In genomic region chr20:36084897-36085617, GRCh38 we compare ENCODE assay signal across 14 cellular contexts.
DNase-seq lines count a peak whose midpoint lies in the region; ATAC-seq and TF ChIP-seq lines count a peak whose summit lies in the region.
"Had no signal": no experiment of that assay in that cellular context is flagged by ENCODE, and none has a peak within 500 bp of the region (broad histone marks: within the 10 kb centered on the region; RNA-seq: fewer than 3 reads in every experiment).

No MANE protein-coding gene starts in this region.

- WGBS in SK-N-SH (ENCODE audit: low lambda C conversion rate): 65% methylated on average over 4 of the region's 4 CpGs
- WGBS in urinary bladder: 71% methylated on average over 4 of the region's 4 CpGs

- no peaks in the 10 kb centered on the region for H3K9me2 ChIP-seq in SK-N-SH

- in situ Hi-C loops in astrocyte of the spinal cord (cut with HindIII; ENCODE audit: low sequenced_read_pairs): no loop called here

- H3K79me2 ChIP-seq in SK-N-SH (ENCODE audit: insufficient read depth): no peaks in the 10 kb centered on the region

- no peaks in the 10 kb centered on the region for H3F3A ChIP-seq in SK-N-SH (replicated peaks; ENCODE audit: insufficient read depth)

- H3K9ac ChIP-seq in SK-N-SH: no peak overlapping the region

- H3K4me1 ChIP-seq in SK-N-SH (ENCODE audit: control insufficient read depth in 1 of 2, insufficient read depth in 2 of 2, low read depth in 1 of 2, low read length in 1 of 2): no peaks in the 10 kb centered on the region
- no peaks in the 10 kb centered on the region for H3K4me1 ChIP-seq in urinary bladder (ENCODE audit: insufficient read depth)

- POLR2A ChIA-PET in SK-N-SH (lab: Yijun Ruan, JAX): no interaction called here
- POLR2A ChIA-PET in activated CD4-positive, alpha-beta memory T cell treated with anti-CD3 and anti-CD28 coated beads, Interleukin-2, amount 10 ng/mL, durations not matched to agents 7 days and 5 days (lab: Charles Lee): interaction anchor here (1.4 kb wide), 1 partner anchor 33 kb away, joined by 3 read pairs; no protein-coding TSS in a partner anchor

- peaks cover 5% of the 10 kb centered on the region; the same call in 1 of the 2 replicates for H3K27me3 ChIP-seq in SK-N-SH (ENCODE audit: insufficient read depth)

- TF ChIP-seq EP300 in SK-N-SH (IDR thresholded peaks at IDR 0.05; ENCODE audit: borderline replicate concordance in 1 of 2, low read depth in 1 of 2, low read length in 1 of 2): no peak

- TF ChIP-seq RAD21 in SK-N-SH (IDR thresholded peaks at IDR 0.05; ENCODE audit: low read length): no peak

- no peak overlapping the region for H2AFZ ChIP-seq in SK-N-SH (ENCODE audit: low read depth)

- peaks cover 19% of the 10 kb centered on the region for H3K27me3 Mint-ChIP-seq in activated CD4-positive, alpha-beta memory T cell treated with anti-CD3 and anti-CD28 coated beads, Interleukin-2, amount 10 ng/mL, durations not matched to agents 7 days and 5 days

- no peaks in the 10 kb centered on the region for H3K9me3 Mint-ChIP-seq in activated CD4-positive, alpha-beta memory T cell treated with anti-CD3 and anti-CD28 coated beads, Interleukin-2, amount 10 ng/mL, durations not matched to agents 7 days and 5 days
- H3K9me3 Mint-ChIP-seq: activated CD4-positive, alpha-beta T cell treated with anti-CD3 and anti-CD28 coated beads, Interleukin-2, amount 10 ng/mL, durations not matched to agents 24 days and 14 days had no signal

- no peak for DNase-seq in SK-N-SH
- DNase-seq in astrocyte of the spinal cord (ENCODE audit: low read depth, low spot score): peak; percentile 47
- DNase-seq in kidney tubule cell (ENCODE audit: low spot score): peak; percentile 78
- DNase-seq in NCI-H146 treated with DMSO at 0.1 percent for 48 hours (lab: John Stamatoyannopoulos, UW; ENCODE audit: unreplicated experiment): no peak
- DNase-seq in activated CD4-positive, alpha-beta memory T cell treated with anti-CD3 and anti-CD28 coated beads, Interleukin-2, amount 10 ng/mL, durations not matched to agents 7 days and 5 days: no peak
- DNase-seq in NCI-H526 (lab: John Stamatoyannopoulos, UW): no peak
- DNase-seq: activated CD4-positive, alpha-beta T cell treated with anti-CD3 and anti-CD28 coated beads, Interleukin-2, amount 10 ng/mL, durations not matched to agents 24 days and 14 days; left cardiac atrium; NCI-H1436; retina had no signal

- no peak overlapping the region for H3K27ac ChIP-seq in SK-N-SH (ENCODE audit: low read depth in 2 of 2, low read length in 1 of 2)
- H3K27ac ChIP-seq in urinary bladder (ENCODE audit: low read depth): peak overlapping the region; percentile 52

- ATAC-seq in SK-N-SH treated with all-trans-retinoic acid at 6 μM for 48 hours: peak; percentile 16; the same call in 2 of the 3 replicates

- H3K4me3 Mint-ChIP-seq in activated CD4-positive, alpha-beta memory T cell treated with anti-CD3 and anti-CD28 coated beads, Interleukin-2, amount 10 ng/mL, durations not matched to agents 7 days and 5 days: no peak overlapping the region
- H3K4me3 Mint-ChIP-seq: activated CD4-positive, alpha-beta T cell treated with anti-CD3 and anti-CD28 coated beads, Interleukin-2, amount 10 ng/mL, durations not matched to agents 24 days and 14 days; activated naive CD8-positive, alpha-beta T cell; endodermal cell had no signal

- peaks cover 13% of the 10 kb centered on the region for H3K4me1 Mint-ChIP-seq in activated CD4-positive, alpha-beta memory T cell treated with anti-CD3 and anti-CD28 coated beads, Interleukin-2, amount 10 ng/mL, durations not matched to agents 7 days and 5 days
- H3K4me1 Mint-ChIP-seq: activated CD4-positive, alpha-beta T cell treated with anti-CD3 and anti-CD28 coated beads, Interleukin-2, amount 10 ng/mL, durations not matched to agents 24 days and 14 days had no signal

- no peaks in the 10 kb centered on the region for H3K36me3 ChIP-seq in SK-N-SH (replicated peaks in 1 of 2; ENCODE audit: control insufficient read depth in 1 of 2, insufficient read depth in 2 of 2, low read length in 1 of 2)
- no peaks in the 10 kb centered on the region for H3K36me3 ChIP-seq in urinary bladder (ENCODE audit: insufficient read depth)

- no peak overlapping the region for H3K4me3 ChIP-seq in SK-N-SH (ENCODE audit: low read depth in 2 of 2, low read length in 1 of 2)
- no peak overlapping the region for H3K4me3 ChIP-seq in astrocyte of the spinal cord (ENCODE audit: low read depth, low read length)
- H3K4me3 ChIP-seq in urinary bladder (ENCODE audit: low read depth, low read length): no peak overlapping the region

- no peak overlapping the region for H3K27ac Mint-ChIP-seq in activated CD4-positive, alpha-beta memory T cell treated with anti-CD3 and anti-CD28 coated beads, Interleukin-2, amount 10 ng/mL, durations not matched to agents 7 days and 5 days
- H3K27ac Mint-ChIP-seq: activated CD4-positive, alpha-beta T cell treated with anti-CD3 and anti-CD28 coated beads, Interleukin-2, amount 10 ng/mL, durations not matched to agents 24 days and 14 days; activated naive CD8-positive, alpha-beta T cell; endodermal cell had no signal

- CTCF ChIA-PET in SK-N-SH (lab: Yijun Ruan, JAX): no interaction called here
- CTCF ChIA-PET in activated CD4-positive, alpha-beta memory T cell treated with anti-CD3 and anti-CD28 coated beads, Interleukin-2, amount 10 ng/mL, durations not matched to agents 7 days and 5 days (lab: Charles Lee): no interaction called here

- H3K36me3 Mint-ChIP-seq in activated CD4-positive, alpha-beta memory T cell treated with anti-CD3 and anti-CD28 coated beads, Interleukin-2, amount 10 ng/mL, durations not matched to agents 7 days and 5 days (ENCODE audit: low read depth): no peaks in the 10 kb centered on the region
- H3K36me3 Mint-ChIP-seq: activated naive CD8-positive, alpha-beta T cell had no signal

- no peak for TF ChIP-seq CTCF in SK-N-SH (IDR thresholded peaks at IDR 0.05)
- no peak for TF ChIP-seq CTCF in astrocyte of the spinal cord (IDR thresholded peaks at IDR 0.05; ENCODE audit: low read depth, low read length)

- no peaks in the 10 kb centered on the region for H4K20me1 ChIP-seq in SK-N-SH (ENCODE audit: insufficient read depth)

- no peak overlapping the region for H3K4me2 ChIP-seq in SK-N-SH

- H3K9me3 ChIP-seq in SK-N-SH: no peaks in the 10 kb centered on the region

TF ChIP-seq in SK-N-SH treated with all-trans-retinoic acid at 6 μM for 48 hours, 23 proteins besides CTCF, POLR2A, EP300 and RAD21 (continues in another document):
- no peak for TF ChIP-seq ZFP30 (CRISPR knock-in tag; IDR thresholded peaks at IDR 0.05)
- TF ChIP-seq RARB (CRISPR knock-in tag; IDR thresholded peaks at IDR 0.05): no peak
- TF ChIP-seq TOX (CRISPR knock-in tag; IDR thresholded peaks at IDR 0.05; ENCODE audit: borderline replicate concordance): no peak
- TF ChIP-seq GLIS3 (CRISPR knock-in tag; IDR thresholded peaks at IDR 0.05): no peak
- TF ChIP-seq BACH2 (CRISPR knock-in tag; IDR thresholded peaks at IDR 0.05; ENCODE audit: borderline replicate concordance): no peak
- no peak for TF ChIP-seq SNAI2 (CRISPR knock-in tag; IDR thresholded peaks at IDR 0.05)
- TF ChIP-seq ZNF565 (CRISPR knock-in tag; conservative IDR thresholded peaks at IDR 0.05; ENCODE audit: low read depth): no peak
- TF ChIP-seq ZFP3 (CRISPR knock-in tag; IDR thresholded peaks at IDR 0.05): no peak
- no peak for TF ChIP-seq CSRNP3 (CRISPR knock-in tag; IDR thresholded peaks at IDR 0.05)
- no peak for TF ChIP-seq ZNF70 (CRISPR knock-in tag; IDR thresholded peaks at IDR 0.05)

TF ChIP-seq in SK-N-SH, 30 proteins besides CTCF, POLR2A, EP300 and RAD21 (continues in another document):
- no peak for TF ChIP-seq CHD2 (IDR thresholded peaks at IDR 0.05; ENCODE audit: low read length, partially characterized antibody)
- no peak for TF ChIP-seq FOXJ3 (CRISPR knock-in tag; IDR thresholded peaks at IDR 0.05)
- no peak for TF ChIP-seq JUND (IDR thresholded peaks at IDR 0.05)
- TF ChIP-seq RXRA (IDR thresholded peaks at IDR 0.05; ENCODE audit: borderline replicate concordance, low read depth): no peak
- TF ChIP-seq RCOR1 (IDR thresholded peaks at IDR 0.05; ENCODE audit: low read length): no peak
- TF ChIP-seq TAF1 (IDR thresholded peaks at IDR 0.05; ENCODE audit: borderline replicate concordance, low read depth, low read length): no peak
- no peak for TF ChIP-seq SIN3A (IDR thresholded peaks at IDR 0.05; ENCODE audit: borderline replicate concordance, low read depth, low read length)
- no peak for TF ChIP-seq POLR2AphosphoS5 (IDR thresholded peaks at IDR 0.05; ENCODE audit: low read depth, low read length)
- no peak for TF ChIP-seq TEAD4 (IDR thresholded peaks at IDR 0.05; ENCODE audit: borderline replicate concordance, insufficient read depth)
- no peak for TF ChIP-seq USF1 (IDR thresholded peaks at IDR 0.05; ENCODE audit: borderline replicate concordance, low read depth)
- no peak for TF ChIP-seq IRF3 (IDR thresholded peaks at IDR 0.05; ENCODE audit: low read depth, low read length)
- no peak for TF ChIP-seq MEF2A (IDR thresholded peaks at IDR 0.05; ENCODE audit: borderline replicate concordance, low read depth)
- TF ChIP-seq PBX3 (IDR thresholded peaks at IDR 0.05): no peak
- no peak for TF ChIP-seq FOXM1 (IDR thresholded peaks at IDR 0.05; ENCODE audit: low read depth)

Comparison
In these comparisons a context has a peak if more than half of its experiments do, and no peak if none do; other contexts are left out.
1. DNase-seq: peak in astrocyte of the spinal cord (single experiment) and kidney tubule cell (single experiment); none in SK-N-SH (single experiment), NCI-H146 treated with DMSO at 0.1 percent for 48 hours (single experiment), activated CD4-positive, alpha-beta memory T cell treated with anti-CD3 and anti-CD28 coated beads, Interleukin-2, amount 10 ng/mL, durations not matched to agents 7 days and 5 days (single experiment) and NCI-H526 (0 of 2).